23 cellular contexts compared by ENCODE assay signal in genomic region chr2:53874401-53874950, GRCh38. TPM values are rescaled to one million over a fixed set of nuclear protein-coding genes. Genes with fewer than 3 reads are reported as not detected.
DNase-seq lines count a peak whose midpoint lies in the region; ATAC-seq and TF ChIP-seq lines count a peak whose summit lies in the region.
"Had no signal": no experiment of that assay in that cellular context is flagged by ENCODE, and none has a peak within 500 bp of the region (broad histone marks: within the 10 kb centered on the region; RNA-seq: fewer than 3 reads in every experiment).

No MANE protein-coding gene starts in this region.

- H3K27ac ChIP-seq in VCaP = peak overlapping the region; percentile 55
- H3K27ac ChIP-seq in psoas muscle = peak overlapping the region; percentile 17
- H3K27ac ChIP-seq: A549; BLaER1 treated with 17β-estradiol and CSF1 and Interleukin-3, amounts not matched to agents 10 nM and 100 nM had no signal

- H3K4me1 ChIP-seq in psoas muscle = no peaks in the 10 kb centered on the region
- H3K4me1 ChIP-seq: A549; BE2C; BLaER1 treated with 17β-estradiol and CSF1 and Interleukin-3, amounts not matched to agents 10 nM and 100 nM had no signal

- H3K27ac Mint-ChIP-seq in T-helper 1 cell treated with Interleukin-12 subunit alpha and Interleukin-12 subunit beta and Interleukin-4 antibody, amounts not matched to agents 30 μg/mL and 1 μg/mL, for 36 hours = peak overlapping the region; percentile 29
- peak overlapping the region; percentile 51 for H3K27ac Mint-ChIP-seq in stimulated activated naive B cell treated with anti-CD40 and anti-IgM and Interleukin-4, amounts not matched to agents 10 μg/mL and 1 μg/mL and 100 μg/mL, for 72 hours
- H3K27ac Mint-ChIP-seq: CD4-positive, alpha-beta T cell had no signal

- H3K9me3 ChIP-seq in psoas muscle = no peaks in the 10 kb centered on the region
- H3K9me3 ChIP-seq: A549, BE2C had no signal

- H3K36me3 Mint-ChIP-seq in T-helper 1 cell treated with Interleukin-12 subunit alpha and Interleukin-12 subunit beta and Interleukin-4 antibody, amounts not matched to agents 30 μg/mL and 1 μg/mL, for 36 hours (ENCODE audit: low read depth) = peaks cover 17% of the 10 kb centered on the region
- H3K36me3 Mint-ChIP-seq in stimulated activated naive B cell treated with anti-CD40 and anti-IgM and Interleukin-4, amounts not matched to agents 10 μg/mL and 1 μg/mL and 100 μg/mL, for 72 hours = peaks cover 15 to 26% of the 10 kb centered on the region in 2 donors

- 57 to 78% (median 57%) methylated on average over 7 of the region's 7 CpGs for WGBS in psoas muscle, 3 donors

- H3K36me3 ChIP-seq in psoas muscle (ENCODE audit: insufficient read depth in 1 of 2, low read depth in 1 of 2) = peaks cover 0 to 93% of the 10 kb centered on the region in 2 donors

- DNase-seq in T-helper 1 cell (no peak), psoas muscle (no peak), iPS-NIHi11 (ENCODE audit: low spot score) (no peak), H4 (ENCODE audit: low spot score) (no peak)
- DNase-seq in stimulated activated naive B cell treated with anti-CD40 and anti-IgM and Interleukin-4, amounts not matched to agents 10 μg/mL and 1 μg/mL and 100 μg/mL, for 72 hours = no peak
- DNase-seq: 8988T; ACHN; AML-193; BE2C; CD4-positive, alpha-beta T cell; CD8-positive, alpha-beta memory T cell; DMS 273 treated with DMSO at 0.1 percent for 48 hours; DMS79; GF-D8; GOT3; H7; HCEC 1CT had no signal

- H3K4me1 Mint-ChIP-seq in T-helper 1 cell treated with Interleukin-12 subunit alpha and Interleukin-12 subunit beta and Interleukin-4 antibody, amounts not matched to agents 30 μg/mL and 1 μg/mL, for 36 hours (ENCODE audit: low read depth) = no peaks in the 10 kb centered on the region
- H3K4me1 Mint-ChIP-seq in stimulated activated naive B cell treated with anti-CD40 and anti-IgM and Interleukin-4, amounts not matched to agents 10 μg/mL and 1 μg/mL and 100 μg/mL, for 72 hours = no peaks in the 10 kb centered on the region
- H3K4me1 Mint-ChIP-seq: CD14-positive monocyte; CD8-positive, alpha-beta memory T cell had no signal

- no peaks in the 10 kb centered on the region for H3K27me3 Mint-ChIP-seq in T-helper 1 cell treated with Interleukin-12 subunit alpha and Interleukin-12 subunit beta and Interleukin-4 antibody, amounts not matched to agents 30 μg/mL and 1 μg/mL, for 36 hours (ENCODE audit: low read depth)
- H3K27me3 Mint-ChIP-seq in stimulated activated naive B cell treated with anti-CD40 and anti-IgM and Interleukin-4, amounts not matched to agents 10 μg/mL and 1 μg/mL and 100 μg/mL, for 72 hours = no peaks in the 10 kb centered on the region
- H3K27me3 Mint-ChIP-seq: CD4-positive, alpha-beta T cell had no signal

- H3K27me3 ChIP-seq in psoas muscle (ENCODE audit: insufficient read depth in 3 of 3, low read length in 2 of 3) = no peaks in the 10 kb centered on the region
- H3K27me3 ChIP-seq: BE2C; BLaER1 treated with 17β-estradiol and CSF1 and Interleukin-3, amounts not matched to agents 10 nM and 100 nM had no signal

- no peak overlapping the region for H3K4me3 Mint-ChIP-seq in T-helper 1 cell treated with Interleukin-12 subunit alpha and Interleukin-12 subunit beta and Interleukin-4 antibody, amounts not matched to agents 30 μg/mL and 1 μg/mL, for 36 hours
- H3K4me3 Mint-ChIP-seq in stimulated activated naive B cell treated with anti-CD40 and anti-IgM and Interleukin-4, amounts not matched to agents 10 μg/mL and 1 μg/mL and 100 μg/mL, for 72 hours = no peak overlapping the region
- H3K4me3 Mint-ChIP-seq: CD14-positive monocyte; CD4-positive, alpha-beta T cell; CD8-positive, alpha-beta memory T cell had no signal

- no peak for TF ChIP-seq CTCF in VCaP (conservative IDR thresholded peaks at IDR 0.05)
- no peak for TF ChIP-seq CTCF in psoas muscle (IDR thresholded peaks at IDR 0.05)

- peak; percentile 71 to 80 (median 74) for ATAC-seq in psoas muscle
- ATAC-seq in stimulated activated naive B cell treated with anti-CD40 and anti-IgM and Interleukin-4, amounts not matched to agents 10 μg/mL and 1 μg/mL and 100 μg/mL, for 72 hours (replicated peaks) = no peak
- ATAC-seq: A549 had no signal

- no peak overlapping the region for H3K4me3 ChIP-seq in psoas muscle
- H3K4me3 ChIP-seq: A549; BLaER1 treated with 17β-estradiol and CSF1 and Interleukin-3, amounts not matched to agents 10 nM and 100 nM had no signal

- intact Hi-C loops in psoas muscle (cut with DNase I) = no loop called here

- no peaks in the 10 kb centered on the region for H3K9me3 Mint-ChIP-seq in T-helper 1 cell treated with Interleukin-12 subunit alpha and Interleukin-12 subunit beta and Interleukin-4 antibody, amounts not matched to agents 30 μg/mL and 1 μg/mL, for 36 hours
- H3K9me3 Mint-ChIP-seq in stimulated activated naive B cell treated with anti-CD40 and anti-IgM and Interleukin-4, amounts not matched to agents 10 μg/mL and 1 μg/mL and 100 μg/mL, for 72 hours = no peaks in the 10 kb centered on the region
- H3K9me3 Mint-ChIP-seq: CD4-positive, alpha-beta T cell; CD8-positive, alpha-beta memory T cell had no signal

RNA-seq across cellular contexts. Expression of gene GPR75, which starts 14.7 kb away (rescaled TPM):
- total RNA-seq in psoas muscle = 1 to 10 TPM in 2 of 4 donors, under 1 TPM in 2; 0.51 to 1.3 (median 1.0) TPM
- 1 to 10 TPM in 1 of 3 donors, under 1 TPM in 2; 0.29 to 1.9 (median 0.38) TPM for polyA plus RNA-seq in psoas muscle
- 1.1 and 1.4 TPM in 2 replicates for total RNA-seq in H4 (2014; rRNA removed; shearing (Covaris generic))
- total RNA-seq: G401 had no signal
- polyA plus RNA-seq: CD14-positive monocyte; CD8-positive, alpha-beta memory T cell had no signal

Comparison
In these comparisons a context has a peak if more than half of its experiments do, and no peak if none do; other contexts are left out.
1. ATAC-seq: peak in psoas muscle (4 of 4); none in stimulated activated naive B cell treated with anti-CD40 and anti-IgM and Interleukin-4, amounts not matched to agents 10 μg/mL and 1 μg/mL and 100 μg/mL, for 72 hours (0 of 2).